In the genomic region with DNA sequence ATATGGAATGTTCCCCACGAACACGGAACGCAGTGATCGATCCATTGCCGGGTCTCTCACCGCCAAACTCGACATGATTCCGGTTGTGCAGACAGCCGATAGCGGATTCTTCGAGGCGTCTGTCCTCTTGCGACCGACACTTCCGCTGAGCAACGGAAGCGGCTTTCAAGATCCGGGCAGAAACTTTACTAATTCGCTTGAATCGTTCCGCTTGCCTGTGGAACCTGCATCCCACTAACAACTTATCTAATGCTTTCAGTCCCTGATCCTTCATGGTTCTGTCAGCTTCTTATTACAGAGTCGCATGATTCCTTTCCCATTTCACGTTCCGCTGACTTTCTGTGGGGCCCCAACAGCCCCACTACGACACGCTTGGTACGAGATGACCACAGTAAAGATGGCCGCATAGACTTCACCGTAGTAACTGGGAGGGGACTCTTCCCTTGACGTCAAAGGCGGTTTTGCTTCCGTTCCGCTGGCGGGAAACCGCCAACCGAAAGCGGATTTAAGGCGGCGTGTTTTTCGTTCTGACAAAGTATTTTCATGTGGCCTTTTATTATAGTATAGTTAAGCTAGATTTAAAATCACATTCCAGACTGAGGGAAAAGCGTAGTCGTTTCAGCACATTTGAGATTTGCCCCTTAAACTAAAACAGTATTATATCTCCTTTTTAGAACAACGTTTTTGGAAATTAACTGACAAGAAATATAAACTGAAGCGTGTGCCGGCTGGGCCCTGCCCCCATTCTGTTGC, we compare ENCODE assay signal across 8 cellular contexts. TPM values are rescaled to one million over a fixed set of nuclear protein-coding genes. Genes with fewer than 3 reads are reported as not detected.
DNase-seq lines count a peak whose midpoint lies in the region; ATAC-seq, FAIRE-seq and TF ChIP-seq lines count a peak whose summit lies in the region.

CSTF2T (minus strand) TSS at position 121 of the 753 bp plus-strand sequence; CDS start at position 75, 46 bp downstream.

- peak; percentile 89 for ATAC-seq in GM18873 (IDR thresholded peaks at IDR 0.05; ENCODE audit: low FRiP score, unreplicated experiment)
- peak; percentile 89 for ATAC-seq in HG03139 (IDR thresholded peaks at IDR 0.05; ENCODE audit: unreplicated experiment)

- H3K79me2 ChIP-seq in ACC112 (ENCODE audit: control insufficient read depth, insufficient read depth, low read length, unreplicated experiment) (peaks cover 37% of the 10 kb centered on the region), smooth muscle cell (ENCODE audit: low read depth) (peaks cover 28% of the 10 kb centered on the region)

- H3K4me2 ChIP-seq in smooth muscle cell = peak within 1 kb of the TSS; percentile 84

- under 1% methylated on average over 45 of the region's 45 CpGs for WGBS in smooth muscle cell (ENCODE audit: low lambda C conversion rate)

- H3K4me3 ChIP-seq in ACC112 (ENCODE audit: low read depth, low read length) = peak within 1 kb of the TSS; percentile 95
- H3K4me3 ChIP-seq in WI38 (ENCODE audit: low read depth, low read length) = peak within 1 kb of the TSS; percentile 93
- peak within 1 kb of the TSS; percentile 56 for H3K4me3 ChIP-seq in bronchial epithelial cell (ENCODE audit: low read depth, low read length)
- H3K4me3 ChIP-seq in smooth muscle cell = peak within 1 kb of the TSS; percentile 88

- peaks cover 6% of the 10 kb centered on the region for H3F3A ChIP-seq in smooth muscle cell (ENCODE audit: low read depth)

- peak within 1 kb of the TSS; percentile 99 for H3K9ac ChIP-seq in smooth muscle cell (ENCODE audit: low read depth)

- no peaks in the 10 kb centered on the region for H3K9me3 ChIP-seq in smooth muscle cell (replicated peaks; ENCODE audit: low read depth)

- TF ChIP-seq CTCF in WI38 (IDR thresholded peaks at IDR 0.05; ENCODE audit: low read depth, low read length) (no peak), bronchial epithelial cell (IDR thresholded peaks at IDR 0.05; ENCODE audit: insufficient read depth, low read length, severe bottlenecking) (no peak), smooth muscle cell (IDR thresholded peaks at IDR 0.05; ENCODE audit: borderline replicate concordance, insufficient read depth, poor library complexity, severe bottlenecking) (no peak)

- peak; percentile 40 for FAIRE-seq in bronchial epithelial cell (lab: Jason Lieb, UNC)

- peaks cover 37% of the 10 kb centered on the region for H3K4me1 ChIP-seq in ACC112 (ENCODE audit: control insufficient read depth, insufficient read depth, low read length, unreplicated experiment)
- peaks cover 43% of the 10 kb centered on the region for H3K4me1 ChIP-seq in smooth muscle cell (ENCODE audit: low read depth)

- H3K27me3 ChIP-seq in ACC112 (ENCODE audit: insufficient read depth, low read length) (no peaks in the 10 kb centered on the region), bronchial epithelial cell (ENCODE audit: control insufficient read depth, insufficient read depth, low read length) (no peaks in the 10 kb centered on the region), smooth muscle cell (ENCODE audit: low read depth) (no peaks in the 10 kb centered on the region)

- H4K20me1 ChIP-seq in smooth muscle cell (ENCODE audit: low read depth) = peaks cover 17% of the 10 kb centered on the region

- H2AFZ ChIP-seq in ACC112 (ENCODE audit: low read length, unreplicated experiment) (peak within 1 kb of the TSS; percentile 99), smooth muscle cell (ENCODE audit: low read depth) (peak within 1 kb of the TSS; percentile 94)

- H3K36me3 ChIP-seq in ACC112 (ENCODE audit: insufficient read depth, low read length) (no peaks in the 10 kb centered on the region; the same call in none of the 2 replicates), bronchial epithelial cell (ENCODE audit: control insufficient read depth, insufficient read depth, low read length) (peaks cover 2% of the 10 kb centered on the region), smooth muscle cell (ENCODE audit: low read depth) (no peaks in the 10 kb centered on the region)

- H3K27ac ChIP-seq in ACC112 (ENCODE audit: low read depth, low read length) (peak within 1 kb of the TSS; percentile 95), smooth muscle cell (ENCODE audit: low read depth) (peak within 1 kb of the TSS; percentile 98)

- peak; percentile 92 for DNase-seq in NCI-H2227 (lab: John Stamatoyannopoulos, UW; ENCODE audit: unreplicated experiment)
- peak; percentile 84 for DNase-seq in bronchial epithelial cell (ENCODE audit: low read depth)
- peak; percentile 72 for DNase-seq in iPS-NIHi7 (ENCODE audit: extremely low spot score)
- DNase-seq in smooth muscle cell (lab: John Stamatoyannopoulos, UW; ENCODE audit: unreplicated experiment) = peak; percentile 78

RNA-seq across cellular contexts. Expression of gene CSTF2T, which starts in this region (rescaled TPM):
- 11.3 and 13.3 TPM in 2 replicates for total RNA-seq in bronchial epithelial cell
- total RNA-seq in smooth muscle cell = 18.5 and 19.6 TPM in 2 replicates
- polyA plus RNA-seq in smooth muscle cell = 7.1 and 8.3 TPM in 2 replicates

Comparison
In these comparisons a context has a peak if more than half of its experiments do, and no peak if none do; other contexts are left out.
1. Peak in every context shown above with its lines: DNase-seq, ATAC-seq, H3K4me3 ChIP-seq and H3K27ac ChIP-seq.